Comparison of ENCODE assay signal across 23 cellular contexts in the genomic region with DNA sequence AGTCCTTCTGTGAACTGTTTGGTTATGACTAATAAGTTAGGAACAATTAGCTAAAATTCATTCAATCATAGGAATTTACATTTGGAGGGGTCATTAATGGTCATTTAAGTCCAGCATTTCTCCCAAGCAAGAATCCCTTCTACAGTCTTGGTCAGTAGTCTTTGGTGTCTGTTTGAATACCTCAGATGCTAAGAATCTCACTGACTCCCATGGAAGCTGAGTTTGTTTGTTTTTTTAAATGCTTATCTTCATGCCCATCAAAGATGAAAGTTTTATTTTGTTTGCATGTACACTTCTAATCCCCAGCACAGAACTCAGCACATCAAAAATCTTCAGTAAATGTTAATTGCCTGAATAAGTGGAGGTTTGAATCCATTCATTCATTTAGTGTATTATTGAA. TPM values are rescaled to one million over a fixed set of nuclear protein-coding genes. Genes with fewer than 3 reads are reported as not detected.
"Had no signal": no experiment of that assay in that cellular context is flagged by ENCODE, and none has a peak within 500 bp of the region (broad histone marks: within the 10 kb centered on the region; RNA-seq: fewer than 3 reads in every experiment).

No MANE protein-coding gene starts in this region.

- H3K9me3 ChIP-seq: heart left ventricle, lower lobe of right lung, sigmoid colon, thoracic aorta, upper lobe of left lung had no signal

- H3K27ac ChIP-seq: brain microvascular endothelial cell, heart left ventricle, lower lobe of right lung, sigmoid colon, thoracic aorta, upper lobe of left lung had no signal

- ATAC-seq: activated naive CD8-positive, alpha-beta T cell treated with anti-CD3 and anti-CD28 coated beads, Interleukin-2, amount 50 U/mL, for 24 hours; heart left ventricle; left lobe of liver; lower lobe of right lung; naive thymus-derived CD8-positive, alpha-beta T cell had no signal

- DNase-seq: activated CD4-positive, alpha-beta T cell treated with anti-CD3 and anti-CD28 coated beads for 4 hours; activated CD4-positive, alpha-beta T cell treated with anti-CD3 and anti-CD28 coated beads, Interleukin-2, amount 50 U/mL, for 48 hours; activated CD4-positive, CD25-positive, alpha-beta regulatory T cell; activated gamma-delta T cell; activated naive CD4-positive, alpha-beta T cell treated with anti-CD3 and anti-CD28 coated beads, Interleukin-2, amount 50 U/mL, for 16 hours; activated naive CD8-positive, alpha-beta T cell treated with anti-CD3 and anti-CD28 coated beads, Interleukin-2, amount 50 U/mL, for 24 hours; anterior cingulate cortex; brain microvascular endothelial cell; caudate nucleus; dermis blood vessel endothelial cell; effector CD8-positive, alpha-beta T cell; heart left ventricle; kidney; lower lobe of right lung; naive thymus-derived CD8-positive, alpha-beta T cell; retina; sigmoid colon; stimulated activated CD4-positive, alpha-beta T cell treated with anti-CD3 and anti-CD28 coated beads, Interleukin-2, amount 100 ng/mL, for 48 hours; stimulated activated naive CD4-positive, alpha-beta T cell; T-helper 9 cell; upper lobe of left lung had no signal

- H3K4me3 ChIP-seq: heart left ventricle, lower lobe of right lung, sigmoid colon, thoracic aorta, upper lobe of left lung had no signal

- H3K27me3 ChIP-seq: brain microvascular endothelial cell, heart left ventricle, sigmoid colon, upper lobe of left lung had no signal

- H3K36me3 ChIP-seq: brain microvascular endothelial cell, heart left ventricle, lower lobe of right lung, sigmoid colon, thoracic aorta, upper lobe of left lung had no signal

RNA-seq across cellular contexts. Expression of a gene that starts 41.3 kb away (rescaled TPM):
- total RNA-seq: naive thymus-derived CD8-positive, alpha-beta T cell had no signal
- polyA plus RNA-seq: naive thymus-derived CD8-positive, alpha-beta T cell had no signal
